ENCODE assay signal across 8 cellular contexts in the genomic region with DNA sequence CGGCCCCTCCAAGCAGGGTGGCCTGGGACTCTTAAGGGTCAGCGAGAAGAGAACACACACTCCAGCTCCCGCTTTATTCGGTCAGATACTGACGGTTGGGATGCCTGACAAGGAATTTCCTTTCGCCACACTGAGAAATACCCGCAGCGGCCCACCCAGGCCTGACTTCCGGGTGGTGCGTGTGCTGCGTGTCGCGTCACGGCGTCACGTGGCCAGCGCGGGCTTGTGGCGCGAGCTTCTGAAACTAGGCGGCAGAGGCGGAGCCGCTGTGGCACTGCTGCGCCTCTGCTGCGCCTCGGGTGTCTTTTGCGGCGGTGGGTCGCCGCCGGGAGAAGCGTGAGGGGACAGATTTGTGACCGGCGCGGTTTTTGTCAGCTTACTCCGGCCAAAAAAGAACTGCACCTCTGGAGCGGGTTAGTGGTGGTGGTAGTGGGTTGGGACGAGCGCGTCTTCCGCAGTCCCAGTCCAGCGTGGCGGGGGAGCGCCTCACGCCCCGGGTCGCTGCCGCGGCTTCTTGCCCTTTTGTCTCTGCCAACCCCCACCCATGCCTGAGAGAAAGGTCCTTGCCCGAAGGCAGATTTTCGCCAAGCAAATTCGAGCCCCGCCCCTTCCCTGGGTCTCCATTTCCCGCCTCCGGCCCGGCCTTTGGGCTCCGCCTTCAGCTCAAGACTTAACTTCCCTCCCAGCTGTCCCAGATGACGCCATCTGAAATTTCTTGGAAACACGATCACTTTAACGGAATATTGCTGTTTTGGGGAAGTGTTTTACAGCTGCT. TPM values are rescaled to one million over a fixed set of nuclear protein-coding genes. Genes with fewer than 3 reads are reported as not detected.
DNase-seq lines count a peak whose midpoint lies in the region; ATAC-seq lines count a peak whose summit lies in the region.

A gene with protein sequence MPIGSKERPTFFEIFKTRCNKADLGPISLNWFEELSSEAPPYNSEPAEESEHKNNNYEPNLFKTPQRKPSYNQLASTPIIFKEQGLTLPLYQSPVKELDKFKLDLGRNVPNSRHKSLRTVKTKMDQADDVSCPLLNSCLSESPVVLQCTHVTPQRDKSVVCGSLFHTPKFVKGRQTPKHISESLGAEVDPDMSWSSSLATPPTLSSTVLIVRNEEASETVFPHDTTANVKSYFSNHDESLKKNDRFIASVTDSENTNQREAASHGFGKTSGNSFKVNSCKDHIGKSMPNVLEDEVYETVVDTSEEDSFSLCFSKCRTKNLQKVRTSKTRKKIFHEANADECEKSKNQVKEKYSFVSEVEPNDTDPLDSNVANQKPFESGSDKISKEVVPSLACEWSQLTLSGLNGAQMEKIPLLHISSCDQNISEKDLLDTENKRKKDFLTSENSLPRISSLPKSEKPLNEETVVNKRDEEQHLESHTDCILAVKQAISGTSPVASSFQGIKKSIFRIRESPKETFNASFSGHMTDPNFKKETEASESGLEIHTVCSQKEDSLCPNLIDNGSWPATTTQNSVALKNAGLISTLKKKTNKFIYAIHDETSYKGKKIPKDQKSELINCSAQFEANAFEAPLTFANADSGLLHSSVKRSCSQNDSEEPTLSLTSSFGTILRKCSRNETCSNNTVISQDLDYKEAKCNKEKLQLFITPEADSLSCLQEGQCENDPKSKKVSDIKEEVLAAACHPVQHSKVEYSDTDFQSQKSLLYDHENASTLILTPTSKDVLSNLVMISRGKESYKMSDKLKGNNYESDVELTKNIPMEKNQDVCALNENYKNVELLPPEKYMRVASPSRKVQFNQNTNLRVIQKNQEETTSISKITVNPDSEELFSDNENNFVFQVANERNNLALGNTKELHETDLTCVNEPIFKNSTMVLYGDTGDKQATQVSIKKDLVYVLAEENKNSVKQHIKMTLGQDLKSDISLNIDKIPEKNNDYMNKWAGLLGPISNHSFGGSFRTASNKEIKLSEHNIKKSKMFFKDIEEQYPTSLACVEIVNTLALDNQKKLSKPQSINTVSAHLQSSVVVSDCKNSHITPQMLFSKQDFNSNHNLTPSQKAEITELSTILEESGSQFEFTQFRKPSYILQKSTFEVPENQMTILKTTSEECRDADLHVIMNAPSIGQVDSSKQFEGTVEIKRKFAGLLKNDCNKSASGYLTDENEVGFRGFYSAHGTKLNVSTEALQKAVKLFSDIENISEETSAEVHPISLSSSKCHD (N-terminal part only) (plus strand): TSS at position 254 of the 775 bp plus-strand sequence. CDS start 953 bp downstream, outside the sequence.
A gene with protein sequence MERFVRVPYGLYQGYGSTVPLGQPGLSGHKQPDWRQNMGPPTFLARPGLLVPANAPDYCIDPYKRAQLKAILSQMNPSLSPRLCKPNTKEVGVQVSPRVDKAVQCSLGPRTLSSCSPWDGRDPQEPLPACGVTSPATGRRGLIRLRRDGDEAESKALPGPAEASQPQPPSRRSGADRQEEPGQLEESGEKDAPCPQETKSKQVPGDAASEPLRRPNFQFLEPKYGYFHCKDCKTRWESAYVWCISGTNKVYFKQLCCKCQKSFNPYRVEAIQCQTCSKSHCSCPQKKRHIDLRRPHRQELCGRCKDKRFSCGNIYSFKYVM (minus strand): TSS at position 109 of the 775 bp plus-strand sequence. CDS start 3,438 bp downstream, outside the sequence.

- H3K27ac ChIP-seq in mesodermal cell (ENCODE audit: low read depth, low read length, severe bottlenecking), result peak within 1 kb of the TSS; percentile 97

- 1 to 3% methylated on average over 51 to 53 of the region's 60 CpGs for WGBS in mesodermal cell (ENCODE audit: insufficient coverage in 2 of 2), 2 experiments

- H3K4me1 ChIP-seq in endocrine pancreas (ENCODE audit: control insufficient read depth, insufficient read depth, low read length) (no peaks in the 10 kb centered on the region), mesodermal cell (ENCODE audit: control insufficient read depth, insufficient read depth, low read length, poor library complexity, severe bottlenecking) (no peaks in the 10 kb centered on the region)

- H3K36me3 ChIP-seq in endocrine pancreas (ENCODE audit: control insufficient read depth, insufficient read depth, low read length) (no peaks in the 10 kb centered on the region), mesodermal cell (ENCODE audit: control insufficient read depth, insufficient read depth, low read length) (peaks cover 7% of the 10 kb centered on the region)

- H3K4me3 ChIP-seq in endocrine pancreas (ENCODE audit: control insufficient read depth, insufficient read depth, low read length), result peak within 1 kb of the TSS; percentile 67
- peak within 1 kb of the TSS; percentile 69 for H3K4me3 ChIP-seq in mesodermal cell (ENCODE audit: extremely low read depth, insufficient read depth, low read length, poor library complexity, severe bottlenecking)

- H3K27me3 ChIP-seq in endocrine pancreas (ENCODE audit: control insufficient read depth, insufficient read depth, low read length), result no peaks in the 10 kb centered on the region

- H3K9ac ChIP-seq in endocrine pancreas (ENCODE audit: control insufficient read depth, insufficient read depth, low read length), result peak within 1 kb of the TSS; percentile 77

- H3K9me3 ChIP-seq in endocrine pancreas (ENCODE audit: control insufficient read depth, low read length) (no peaks in the 10 kb centered on the region), mesodermal cell (ENCODE audit: control insufficient read depth, low read length) (peaks cover 5% of the 10 kb centered on the region)

- DNase-seq in COLO668 (lab: John Stamatoyannopoulos, UW; ENCODE audit: unreplicated experiment) (peak; percentile 98), HK-2 (ENCODE audit: unreplicated experiment) (peak; percentile 81), NOMO-1 treated with dmso at 0.1 percent for 144 hours (lab: John Stamatoyannopoulos, UW; ENCODE audit: unreplicated experiment) (peak; percentile 94)
- DNase-seq in activated CD8-positive, alpha-beta memory T cell treated with anti-CD3 and anti-CD28 coated beads, Interleukin-2, amount 50 U/mL, for 1 hour (ENCODE audit: extremely low read depth), result peak; percentile 55
- DNase-seq in stimulated activated CD8-positive, alpha-beta memory T cell treated with anti-CD3 and anti-CD28 coated beads, Interleukin-15, amount 100 ng/mL, for 1 hour (ENCODE audit: low read depth), result peak; percentile 74

- ATAC-seq in GM19463 (IDR thresholded peaks at IDR 0.05; ENCODE audit: unreplicated experiment), result peak; percentile 92

RNA-seq across cellular contexts. Expression of the first gene that starts in this region (rescaled TPM):
- polyA plus RNA-seq in mesodermal cell (2013, experiment 1 of 2), result 3.5 TPM
- 3.9 TPM for polyA plus RNA-seq in mesodermal cell (2013, experiment 2 of 2)

RNA-seq across cellular contexts. Expression of the second gene that starts in this region (rescaled TPM):
- polyA plus RNA-seq in mesodermal cell (2013, experiment 1 of 2), result not detected
- polyA plus RNA-seq in mesodermal cell (2013, experiment 2 of 2), result 0.20 TPM

Comparison
In these comparisons a context has a peak if more than half of its experiments do, and no peak if none do; other contexts are left out.
1. Peak in every context shown above with its lines: DNase-seq, ATAC-seq, H3K4me3 ChIP-seq and H3K27ac ChIP-seq.